21 cellular contexts compared by ENCODE assay signal in the genomic region with DNA sequence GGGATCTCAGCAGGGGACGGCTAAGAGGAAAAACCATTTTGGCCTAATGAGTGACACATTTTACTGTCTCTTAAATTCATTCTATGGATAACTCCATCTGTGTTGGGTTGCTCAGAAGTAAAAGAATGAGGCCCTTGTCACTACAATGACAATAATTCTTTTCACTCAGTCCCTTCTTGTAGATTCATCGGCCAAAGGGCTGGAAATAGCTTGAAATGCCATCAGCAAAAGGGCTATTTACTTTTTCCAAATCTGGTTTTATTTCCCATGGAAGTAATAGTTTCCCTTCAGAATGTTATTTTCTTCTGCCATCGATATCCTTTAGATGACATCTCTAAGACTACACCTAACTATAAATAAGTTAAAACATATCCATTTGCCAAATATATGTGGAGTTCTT.
DNase-seq lines count a peak whose midpoint lies in the region; ATAC-seq lines count a peak whose summit lies in the region.
"Had no signal": no experiment of that assay in that cellular context is flagged by ENCODE, and none has a peak within 500 bp of the region (broad histone marks: within the 10 kb centered on the region; RNA-seq: fewer than 3 reads in every experiment).

No MANE protein-coding gene starts in this region.

- H3K9ac ChIP-seq in BLaER1 treated with 17β-estradiol and CSF1 and Interleukin-3, amounts not matched to agents 10 nM and 100 nM, result peak overlapping the region in 3 of 11 experiments; percentile 32 to 66 (median 54); a peak in 4 of 22 replicates
- H3K9ac ChIP-seq in iPS-20b (ENCODE audit: low read depth, low read length) (0 out of 2 replicates have a peak overlapping the region, but pooled peaks have one; percentile 8), rectal smooth muscle tissue (ENCODE audit: low read length) (no peak overlapping the region)

- H3K27me3 ChIP-seq in BLaER1 treated with 17β-estradiol and CSF1 and Interleukin-3, amounts not matched to agents 10 nM and 100 nM, result no peaks in the 10 kb centered on the region
- H3K27me3 ChIP-seq in iPS-20b (ENCODE audit: insufficient read depth, low read length) (no peaks in the 10 kb centered on the region), rectal smooth muscle tissue (ENCODE audit: control insufficient read depth, insufficient read depth, low read length) (no peaks in the 10 kb centered on the region)
- H3K27me3 ChIP-seq: Peyer's patch, SJCRH30 had no signal

- no peak overlapping the region for H3K4me3 ChIP-seq in BLaER1 treated with 17β-estradiol and CSF1 and Interleukin-3, amounts not matched to agents 10 nM and 100 nM
- H3K4me3 ChIP-seq in iPS-20b (ENCODE audit: low read length), result no peak overlapping the region
- no peak overlapping the region for H3K4me3 ChIP-seq in rectal smooth muscle tissue (ENCODE audit: low read length)
- H3K4me3 ChIP-seq: HAP-1, Peyer's patch, SJCRH30 had no signal

- no peaks in the 10 kb centered on the region for H3K36me3 ChIP-seq in BLaER1 treated with 17β-estradiol and CSF1 and Interleukin-3, amounts not matched to agents 10 nM and 100 nM
- H3K36me3 ChIP-seq in iPS-20b (ENCODE audit: insufficient read depth, low read depth, low read length) (no peaks in the 10 kb centered on the region), rectal smooth muscle tissue (ENCODE audit: control insufficient read depth, insufficient read depth, low read length) (no peaks in the 10 kb centered on the region)
- H3K36me3 ChIP-seq: HAP-1, Peyer's patch, SJCRH30 had no signal

- H3K4me2 ChIP-seq in BLaER1 treated with 17β-estradiol and CSF1 and Interleukin-3, amounts not matched to agents 10 nM and 100 nM, result peak overlapping the region in 3 of 11 experiments; percentile 29 to 79 (median 33); a peak in 5 of 22 replicates

- DNase-seq in NK-92 (lab: John Stamatoyannopoulos, UW; ENCODE audit: unreplicated experiment), result no peak
- no peak for DNase-seq in stimulated activated CD4-positive, alpha-beta T cell treated with anti-CD3 and anti-CD28 coated beads, Interleukin-4, amount 100 ng/mL, for 24 hours
- DNase-seq: AML-193; DMS79; KG1; NCI-H1092; NCI-H1436; NCI-H1930; NCI-H2227 treated with DMSO at 0.1 percent for 48 hours; NCI-H510A; NCI-H748 treated with DMSO at 0.1 percent for 48 hours; NK-92 treated with Interleukin-12 subunit alpha and Interleukin-12 subunit beta, amount 100 ng/mL, for 24 hours; Peyer's patch; SJCRH30 had no signal

- ATAC-seq in GM19467 (IDR thresholded peaks at IDR 0.05; ENCODE audit: unreplicated experiment) (no peak), GM18858 (IDR thresholded peaks at IDR 0.05; ENCODE audit: unreplicated experiment) (no peak)

- H3K27ac ChIP-seq in BLaER1 treated with 17β-estradiol and CSF1 and Interleukin-3, amounts not matched to agents 10 nM and 100 nM, result peak overlapping the region in 7 of 11 experiments; percentile 0 to 88 (median 35); a peak in 9 of 22 replicates
- peak overlapping the region; percentile 85 for H3K27ac ChIP-seq in angular gyrus (ENCODE audit: low read depth, low read length)
- no peak overlapping the region for H3K27ac ChIP-seq in iPS-20b (ENCODE audit: low read length)
- peak overlapping the region; percentile 48 for H3K27ac ChIP-seq in rectal smooth muscle tissue (ENCODE audit: low read depth, low read length)
- H3K27ac ChIP-seq: Peyer's patch, SJCRH30 had no signal

- no peaks in the 10 kb centered on the region for H4K20me1 ChIP-seq in BLaER1 treated with 17β-estradiol and CSF1 and Interleukin-3, amounts not matched to agents 10 nM and 100 nM

- H3K4me1 ChIP-seq in BLaER1 treated with 17β-estradiol and CSF1 and Interleukin-3, amounts not matched to agents 10 nM and 100 nM, result peaks cover 11 to 97% (median 33%) of the 10 kb centered on the region in 10 experiments
- H3K4me1 ChIP-seq in iPS-20b (ENCODE audit: insufficient read depth, low read length) (peaks cover 9% of the 10 kb centered on the region), rectal smooth muscle tissue (ENCODE audit: control insufficient read depth, insufficient read depth, low read length) (no peaks in the 10 kb centered on the region)
- H3K4me1 ChIP-seq: Peyer's patch, SJCRH30 had no signal

- no peaks in the 10 kb centered on the region for H3K9me3 ChIP-seq in BLaER1 treated with 17β-estradiol and CSF1 and Interleukin-3, amounts not matched to agents 10 nM and 100 nM (replicated peaks in 1 of 11)
- H3K9me3 ChIP-seq in iPS-20b (ENCODE audit: insufficient read depth, low read depth, low read length), result no peaks in the 10 kb centered on the region
- H3K9me3 ChIP-seq: HAP-1, Peyer's patch, SJCRH30 had no signal
